ENCODE assay signal across 1 cellular context in the genomic region with DNA sequence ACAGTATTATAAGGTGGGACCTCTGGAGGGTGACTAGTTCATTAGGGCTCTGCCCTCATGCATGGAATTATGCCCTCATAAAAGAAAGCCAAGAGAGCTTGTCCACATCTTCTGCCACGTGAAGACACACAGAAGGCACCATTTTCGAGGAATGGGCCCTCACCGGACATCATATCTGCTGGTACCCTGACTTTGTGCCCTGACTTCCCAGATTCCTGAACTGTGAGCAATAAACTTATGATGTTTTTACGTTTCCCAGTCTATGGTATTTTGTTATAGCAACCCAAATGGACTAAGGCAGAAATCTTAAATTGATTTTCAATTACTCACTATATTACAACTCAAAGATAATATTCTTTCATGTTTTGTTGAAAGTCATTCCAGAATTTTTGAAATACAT.
TF ChIP-seq lines count a peak whose summit lies in the region.

No MANE protein-coding gene starts in this region.

TF ChIP-seq in SK-N-SH treated with all-trans-retinoic acid at 6 μM for 48 hours, 23 proteins besides CTCF, POLR2A, EP300 and RAD21 (continued from another document):
- TF ChIP-seq POU6F1 (CRISPR knock-in tag; IDR thresholded peaks at IDR 0.05; ENCODE audit: borderline replicate concordance, low read depth) = no peak
- TF ChIP-seq, protein P1, sequence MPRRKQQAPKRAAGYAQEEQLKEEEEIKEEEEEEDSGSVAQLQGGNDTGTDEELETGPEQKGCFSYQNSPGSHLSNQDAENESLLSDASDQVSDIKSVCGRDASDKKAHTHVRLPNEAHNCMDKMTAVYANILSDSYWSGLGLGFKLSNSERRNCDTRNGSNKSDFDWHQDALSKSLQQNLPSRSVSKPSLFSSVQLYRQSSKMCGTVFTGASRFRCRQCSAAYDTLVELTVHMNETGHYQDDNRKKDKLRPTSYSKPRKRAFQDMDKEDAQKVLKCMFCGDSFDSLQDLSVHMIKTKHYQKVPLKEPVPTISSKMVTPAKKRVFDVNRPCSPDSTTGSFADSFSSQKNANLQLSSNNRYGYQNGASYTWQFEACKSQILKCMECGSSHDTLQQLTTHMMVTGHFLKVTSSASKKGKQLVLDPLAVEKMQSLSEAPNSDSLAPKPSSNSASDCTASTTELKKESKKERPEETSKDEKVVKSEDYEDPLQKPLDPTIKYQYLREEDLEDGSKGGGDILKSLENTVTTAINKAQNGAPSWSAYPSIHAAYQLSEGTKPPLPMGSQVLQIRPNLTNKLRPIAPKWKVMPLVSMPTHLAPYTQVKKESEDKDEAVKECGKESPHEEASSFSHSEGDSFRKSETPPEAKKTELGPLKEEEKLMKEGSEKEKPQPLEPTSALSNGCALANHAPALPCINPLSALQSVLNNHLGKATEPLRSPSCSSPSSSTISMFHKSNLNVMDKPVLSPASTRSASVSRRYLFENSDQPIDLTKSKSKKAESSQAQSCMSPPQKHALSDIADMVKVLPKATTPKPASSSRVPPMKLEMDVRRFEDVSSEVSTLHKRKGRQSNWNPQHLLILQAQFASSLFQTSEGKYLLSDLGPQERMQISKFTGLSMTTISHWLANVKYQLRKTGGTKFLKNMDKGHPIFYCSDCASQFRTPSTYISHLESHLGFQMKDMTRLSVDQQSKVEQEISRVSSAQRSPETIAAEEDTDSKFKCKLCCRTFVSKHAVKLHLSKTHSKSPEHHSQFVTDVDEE (CRISPR knock-in tag; IDR thresholded peaks at IDR 0.05) = no peak
- no peak for TF ChIP-seq ISL1 (CRISPR knock-in tag; IDR thresholded peaks at IDR 0.05)
- no peak for TF ChIP-seq ZNF565 (CRISPR knock-in tag; conservative IDR thresholded peaks at IDR 0.05; ENCODE audit: low read depth)
- no peak for TF ChIP-seq TOX (CRISPR knock-in tag; IDR thresholded peaks at IDR 0.05; ENCODE audit: borderline replicate concordance)
- no peak for TF ChIP-seq PPARA (CRISPR knock-in tag; IDR thresholded peaks at IDR 0.05; ENCODE audit: borderline replicate concordance)
- no peak for TF ChIP-seq TCF4 (CRISPR knock-in tag; IDR thresholded peaks at IDR 0.05; ENCODE audit: borderline replicate concordance)
- TF ChIP-seq ZNF70 (CRISPR knock-in tag; IDR thresholded peaks at IDR 0.05) = no peak
